In the genomic region with DNA sequence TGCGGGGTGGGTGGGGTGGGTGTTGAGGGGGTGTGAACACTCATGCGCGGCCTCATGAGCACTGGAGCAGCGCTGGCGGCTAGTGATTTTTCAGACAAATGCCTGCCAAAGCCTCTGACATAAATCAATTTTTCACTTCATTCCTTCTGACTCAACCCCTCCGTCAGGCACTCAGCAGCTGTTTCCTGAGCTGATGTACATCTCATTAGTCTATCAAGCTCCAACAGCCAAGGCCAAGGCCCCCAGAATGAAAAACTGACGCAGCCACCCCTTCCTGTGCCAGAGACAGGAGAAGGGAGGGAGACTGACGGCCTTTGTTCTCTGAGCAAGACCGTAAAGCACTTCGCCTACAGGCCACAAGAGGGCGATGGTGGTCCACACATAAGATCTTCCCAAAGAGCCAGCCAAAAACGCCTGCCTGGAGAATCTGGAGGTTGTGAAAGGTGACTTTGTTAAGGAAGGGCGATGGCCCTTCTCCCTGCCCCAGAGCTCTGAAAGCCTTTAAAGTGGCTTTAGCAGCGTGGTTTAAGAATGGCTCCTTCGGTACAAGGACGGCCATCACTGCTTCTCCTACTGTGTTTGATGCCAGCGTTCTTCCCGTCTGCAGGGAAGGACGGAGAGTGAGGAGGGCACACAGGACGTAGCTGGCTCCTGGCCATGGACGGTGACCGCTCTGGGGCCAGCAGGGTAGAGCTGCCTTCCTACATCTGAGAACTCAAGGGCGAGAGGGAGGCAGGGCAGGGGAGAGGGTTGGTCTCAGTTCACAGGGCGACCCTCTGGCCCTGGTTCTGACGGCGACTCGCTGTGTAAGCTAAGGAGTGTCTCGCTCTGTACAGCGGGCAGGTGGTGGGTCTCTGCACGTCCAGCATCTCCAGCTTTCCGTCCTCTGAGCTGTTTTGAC, we compare ENCODE assay signal across 8 cellular contexts. TPM values are rescaled to one million over a fixed set of nuclear protein-coding genes. Genes with fewer than 3 reads are reported as not detected.
DNase-seq lines count a peak whose midpoint lies in the region; ATAC-seq and TF ChIP-seq lines count a peak whose summit lies in the region.

No MANE protein-coding gene starts in this region.

- peak overlapping the region in 1 of 10 experiments; percentile 13; a peak in 1 of 20 replicates for H3K4me3 ChIP-seq in BLaER1 treated with 17β-estradiol and CSF1 and Interleukin-3, amounts not matched to agents 10 nM and 100 nM

- no peak overlapping the region for H3K27ac Mint-ChIP-seq in activated CD4-positive, alpha-beta memory T cell treated with anti-CD3 and anti-CD28 coated beads, Interleukin-2, amount 10 ng/mL, durations not matched to agents 7 days and 5 days
- peak overlapping the region; percentile 81 for H3K27ac Mint-ChIP-seq in mesothelial cell of epicardium

- peaks cover 39 to 81% (median 55%) of the 10 kb centered on the region in 10 experiments for H3K4me1 ChIP-seq in BLaER1 treated with 17β-estradiol and CSF1 and Interleukin-3, amounts not matched to agents 10 nM and 100 nM

- no peaks in the 10 kb centered on the region for H3K9me3 Mint-ChIP-seq in activated CD4-positive, alpha-beta memory T cell treated with anti-CD3 and anti-CD28 coated beads, Interleukin-2, amount 10 ng/mL, durations not matched to agents 7 days and 5 days
- no peaks in the 10 kb centered on the region for H3K9me3 Mint-ChIP-seq in mesothelial cell of epicardium

- no peaks in the 10 kb centered on the region for H3K27me3 ChIP-seq in BLaER1 treated with 17β-estradiol and CSF1 and Interleukin-3, amounts not matched to agents 10 nM and 100 nM

- no peaks in the 10 kb centered on the region for H3K9me3 ChIP-seq in BLaER1 treated with 17β-estradiol and CSF1 and Interleukin-3, amounts not matched to agents 10 nM and 100 nM (replicated peaks in 1 of 11)

- CTCF ChIA-PET in activated CD4-positive, alpha-beta memory T cell treated with anti-CD3 and anti-CD28 coated beads, Interleukin-2, amount 10 ng/mL, durations not matched to agents 7 days and 5 days (lab: Charles Lee): interaction anchor here (0.7 to 6.0 kb wide), 24 partner anchors 9 to 1140 kb away, joined by 3 to 38 read pairs (median 5); partner anchors contain the start of genes ALG2 and SEC61B

- no peak overlapping the region for H3K4me3 Mint-ChIP-seq in activated CD4-positive, alpha-beta memory T cell treated with anti-CD3 and anti-CD28 coated beads, Interleukin-2, amount 10 ng/mL, durations not matched to agents 7 days and 5 days
- no peak overlapping the region for H3K4me3 Mint-ChIP-seq in mesothelial cell of epicardium

- H3K4me1 Mint-ChIP-seq in activated CD4-positive, alpha-beta memory T cell treated with anti-CD3 and anti-CD28 coated beads, Interleukin-2, amount 10 ng/mL, durations not matched to agents 7 days and 5 days: peaks cover 40% of the 10 kb centered on the region
- H3K4me1 Mint-ChIP-seq in mesothelial cell of epicardium: peaks cover 5% of the 10 kb centered on the region

- no peaks in the 10 kb centered on the region for H4K20me1 ChIP-seq in BLaER1 treated with 17β-estradiol and CSF1 and Interleukin-3, amounts not matched to agents 10 nM and 100 nM

- H3K4me2 ChIP-seq in BLaER1 treated with 17β-estradiol and CSF1 and Interleukin-3, amounts not matched to agents 10 nM and 100 nM: peak overlapping the region; percentile 25 to 82 (median 68)

- no peaks in the 10 kb centered on the region for H3K36me3 Mint-ChIP-seq in activated CD4-positive, alpha-beta memory T cell treated with anti-CD3 and anti-CD28 coated beads, Interleukin-2, amount 10 ng/mL, durations not matched to agents 7 days and 5 days (ENCODE audit: low read depth)
- no peaks in the 10 kb centered on the region for H3K36me3 Mint-ChIP-seq in mesothelial cell of epicardium

- H3K27ac ChIP-seq in BLaER1 treated with 17β-estradiol and CSF1 and Interleukin-3, amounts not matched to agents 10 nM and 100 nM: peak overlapping the region; percentile 35 to 76 (median 65); a peak in 20 of 22 replicates

- ATAC-seq in GM19328 (IDR thresholded peaks at IDR 0.05; ENCODE audit: unreplicated experiment): peak; percentile 38

- H3K36me3 ChIP-seq in BLaER1 treated with 17β-estradiol and CSF1 and Interleukin-3, amounts not matched to agents 10 nM and 100 nM: no peaks in the 10 kb centered on the region

- DNase-seq in HK-2 (ENCODE audit: unreplicated experiment) (peak; percentile 86), NCI-H748 treated with DMSO at 0.1 percent for 48 hours (lab: John Stamatoyannopoulos, UW) (peak; percentile 78), mesothelial cell of epicardium (ENCODE audit: low spot score in 2 of 2, unreplicated experiment in 2 of 2) (peak; percentile 61 to 87)
- peak; percentile 78 for DNase-seq in activated CD4-positive, alpha-beta memory T cell treated with anti-CD3 and anti-CD28 coated beads, Interleukin-2, amount 10 ng/mL, durations not matched to agents 7 days and 5 days
- peak; percentile 66 for DNase-seq in effector CD8-positive, alpha-beta T cell (lab: John Stamatoyannopoulos, UW)
- DNase-seq in stimulated activated CD8-positive, alpha-beta memory T cell treated with anti-CD3 and anti-CD28 coated beads, Interleukin-15, amount 100 ng/mL, for 1 hour (ENCODE audit: low read depth): peak; percentile 50

- H3K27me3 Mint-ChIP-seq in activated CD4-positive, alpha-beta memory T cell treated with anti-CD3 and anti-CD28 coated beads, Interleukin-2, amount 10 ng/mL, durations not matched to agents 7 days and 5 days: peaks cover 14% of the 10 kb centered on the region
- H3K27me3 Mint-ChIP-seq in mesothelial cell of epicardium (ENCODE audit: low read depth): peaks cover 18% of the 10 kb centered on the region

- peak overlapping the region; percentile 25 to 71 (median 63); a peak in 18 of 22 replicates for H3K9ac ChIP-seq in BLaER1 treated with 17β-estradiol and CSF1 and Interleukin-3, amounts not matched to agents 10 nM and 100 nM

- peak; percentile 91 for TF ChIP-seq CTCF in mesothelial cell of epicardium (IDR thresholded peaks at IDR 0.05; ENCODE audit: unreplicated experiment)

- POLR2A ChIA-PET in activated CD4-positive, alpha-beta memory T cell treated with anti-CD3 and anti-CD28 coated beads, Interleukin-2, amount 10 ng/mL, durations not matched to agents 7 days and 5 days (lab: Charles Lee): interaction anchor here (2.4 kb wide), 1 partner anchor 13 kb away, joined by 6 read pairs; no protein-coding TSS in a partner anchor

RNA-seq across cellular contexts. Expression of gene ALG2, which starts 37.1 kb away (rescaled TPM):
- 10 to 100 TPM; 30.0 to 31.9 TPM for total RNA-seq in activated CD4-positive, alpha-beta memory T cell treated with anti-CD3 and anti-CD28 coated beads, Interleukin-2, amount 10 ng/mL, durations not matched to agents 7 days and 5 days
- total RNA-seq in mesothelial cell of epicardium: 28.6 to 31.2 TPM (median 29.6 TPM) in 3 replicates

RNA-seq across cellular contexts. Expression of gene SEC61B, which starts 37.4 kb away (rescaled TPM):
- total RNA-seq in activated CD4-positive, alpha-beta memory T cell treated with anti-CD3 and anti-CD28 coated beads, Interleukin-2, amount 10 ng/mL, durations not matched to agents 7 days and 5 days: 100 to 1,000 TPM; 148 to 165 TPM
- 130 to 139 TPM (median 132 TPM) in 3 replicates for total RNA-seq in mesothelial cell of epicardium
